In genomic region chr18:11851156-11852047, GRCh38 we compare ENCODE assay signal across 8 cellular contexts. TPM values are rescaled to one million over a fixed set of nuclear protein-coding genes. Genes with fewer than 3 reads are reported as not detected.
DNase-seq lines count a peak whose midpoint lies in the region; ATAC-seq and TF ChIP-seq lines count a peak whose summit lies in the region.

CHMP1B (plus strand) TSS chr18:11851413; CDS start chr18:11851512, 99 bp downstream.

- intact Hi-C loops in dendritic cell treated with granulocyte-macrophage colony-stimulating factor and Interleukin-4, amounts not matched to agents 40 ng/mL and 50 ng/mL, for 4 days (cut with micrococcal nuclease): loop anchor here (2.0 kb wide), 3 partner anchors 57 to 457 kb away; partner anchors contain the start of genes IMPA2, MPPE1 and TUBB6
- intact Hi-C loops in left lung (cut with DNase I): no loop called here

- H3K9me3 Mint-ChIP-seq in dendritic cell treated with granulocyte-macrophage colony-stimulating factor and Interleukin-4, amounts not matched to agents 40 ng/mL and 50 ng/mL, for 4 days: no peaks in the 10 kb centered on the region

- no peaks in the 10 kb centered on the region for H3K9me3 ChIP-seq in BLaER1
- H3K9me3 ChIP-seq in left lung: no peaks in the 10 kb centered on the region

- DNase-seq in NCI-H748 (lab: John Stamatoyannopoulos, UW; ENCODE audit: unreplicated experiment) (peak; percentile 98), left lung (peak; percentile 98 to 99)
- DNase-seq in activated CD4-positive, alpha-beta T cell treated with anti-CD3 and anti-CD28 coated beads, Interleukin-2, amount 50 U/mL, for 24 hours (ENCODE audit: low read depth in 1 of 2, low spot score in 1 of 2): peak; percentile 96 to 98
- peak; percentile 94 to 95 for DNase-seq in stimulated activated CD4-positive, alpha-beta T cell treated with anti-CD3 and anti-CD28 coated beads, Interleukin-2, amount 100 ng/mL, for 48 hours

- TF ChIP-seq CTCF in left lung (IDR thresholded peaks at IDR 0.05): no peak

- H3K4me1 ChIP-seq in BLaER1: peaks cover 28% of the 10 kb centered on the region
- peaks cover 19 to 29% of the 10 kb centered on the region in 2 donors for H3K4me1 ChIP-seq in left lung

- peak within 1 kb of the TSS; percentile 96 for H3K4me3 ChIP-seq in BLaER1
- peak within 1 kb of the TSS; percentile 64 to 82 for H3K4me3 ChIP-seq in left lung

- ATAC-seq in GM19328 (IDR thresholded peaks at IDR 0.05; ENCODE audit: unreplicated experiment): peak; percentile 95
- peak; percentile 89 for ATAC-seq in HG03520 (IDR thresholded peaks at IDR 0.05; ENCODE audit: unreplicated experiment)
- ATAC-seq in left lung: peak; percentile 97

- H3K27me3 ChIP-seq in BLaER1 (no peaks in the 10 kb centered on the region), left lung (no peaks in the 10 kb centered on the region)

- peak within 1 kb of the TSS; percentile 100 for H3K4me3 Mint-ChIP-seq in dendritic cell treated with granulocyte-macrophage colony-stimulating factor and Interleukin-4, amounts not matched to agents 40 ng/mL and 50 ng/mL, for 4 days

- peak within 1 kb of the TSS; percentile 93 for H3K27ac ChIP-seq in BLaER1
- H3K27ac ChIP-seq in left lung: peak within 1 kb of the TSS; percentile 94 to 96

- H3K4me2 ChIP-seq in BLaER1: peak within 1 kb of the TSS; percentile 85

- peaks cover 9% of the 10 kb centered on the region for H3K36me3 ChIP-seq in BLaER1
- H3K36me3 ChIP-seq in left lung: no peaks in the 10 kb centered on the region

- peak within 1 kb of the TSS; percentile 99 for H3K27ac Mint-ChIP-seq in dendritic cell treated with granulocyte-macrophage colony-stimulating factor and Interleukin-4, amounts not matched to agents 40 ng/mL and 50 ng/mL, for 4 days

- H3K27me3 Mint-ChIP-seq in dendritic cell treated with granulocyte-macrophage colony-stimulating factor and Interleukin-4, amounts not matched to agents 40 ng/mL and 50 ng/mL, for 4 days: peaks cover 8% of the 10 kb centered on the region

- H3K9ac ChIP-seq in BLaER1: peak within 1 kb of the TSS; percentile 97

- peaks cover 32% of the 10 kb centered on the region for H3K36me3 Mint-ChIP-seq in dendritic cell treated with granulocyte-macrophage colony-stimulating factor and Interleukin-4, amounts not matched to agents 40 ng/mL and 50 ng/mL, for 4 days (ENCODE audit: low read depth)

- peaks cover 48% of the 10 kb centered on the region for H4K20me1 ChIP-seq in BLaER1

- peaks cover 37% of the 10 kb centered on the region for H3K4me1 Mint-ChIP-seq in dendritic cell treated with granulocyte-macrophage colony-stimulating factor and Interleukin-4, amounts not matched to agents 40 ng/mL and 50 ng/mL, for 4 days (ENCODE audit: low read depth)

RNA-seq across cellular contexts. Expression of gene CHMP1B, which starts in this region (rescaled TPM):
- 10 to 100 TPM; 33.4 to 41.8 TPM for total RNA-seq in left lung

Comparison
In these comparisons a context has a peak if more than half of its experiments do, and no peak if none do; other contexts are left out.
1. Peak in every context shown above with its lines: DNase-seq, ATAC-seq, H3K4me3 ChIP-seq and H3K27ac ChIP-seq.